In the genomic region with DNA sequence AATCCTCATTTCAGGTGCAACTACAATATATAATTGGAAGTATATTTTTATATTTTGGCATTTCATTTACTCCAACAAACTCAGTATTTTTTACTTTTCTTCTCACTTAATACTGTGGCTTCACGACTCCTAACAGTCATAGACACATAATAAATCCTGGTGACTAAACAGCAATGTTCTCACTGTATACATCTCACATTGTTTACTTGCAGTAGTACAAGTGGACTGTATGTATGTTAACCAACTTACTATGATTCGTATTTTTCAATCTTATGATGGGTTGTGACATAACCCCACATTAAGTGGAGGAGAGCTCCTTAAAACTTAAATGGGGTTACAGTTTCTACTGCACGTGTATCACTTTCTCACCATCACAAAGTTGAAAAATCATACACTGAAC, we compare ENCODE assay signal across 1 cellular context.
TF ChIP-seq lines count a peak whose summit lies in the region.

No MANE protein-coding gene starts in this region.

TF ChIP-seq in endothelial cell of umbilical vein, 7 proteins besides CTCF, POLR2A, EP300 and RAD21:
- TF ChIP-seq, protein P1, sequence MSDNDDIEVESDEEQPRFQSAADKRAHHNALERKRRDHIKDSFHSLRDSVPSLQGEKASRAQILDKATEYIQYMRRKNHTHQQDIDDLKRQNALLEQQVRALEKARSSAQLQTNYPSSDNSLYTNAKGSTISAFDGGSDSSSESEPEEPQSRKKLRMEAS (IDR thresholded peaks at IDR 0.05; ENCODE audit: insufficient read depth, insufficient read length) = no peak
- TF ChIP-seq MYC (IDR thresholded peaks at IDR 0.05; ENCODE audit: low read depth, low read length) = no peak
- TF ChIP-seq POLR2AphosphoS5 (IDR thresholded peaks at IDR 0.05; ENCODE audit: insufficient read depth, low read depth, low read length) = no peak
- TF ChIP-seq FOS (IDR thresholded peaks at IDR 0.05; ENCODE audit: borderline replicate concordance, insufficient read depth, low read length) = no peak
- no peak for TF ChIP-seq EZH2 (IDR thresholded peaks at IDR 0.05; ENCODE audit: borderline replicate concordance, low read depth, low read length, severe bottlenecking)
- no peak for TF ChIP-seq JUN (IDR thresholded peaks at IDR 0.05; ENCODE audit: borderline replicate concordance, insufficient read depth, insufficient read length, low read depth)
- TF ChIP-seq GATA2 (IDR thresholded peaks at IDR 0.05; ENCODE audit: insufficient read depth, insufficient read length, low read depth, low read length) = no peak
